In genomic region chr7:47648301-47648900, GRCh38 we compare ENCODE assay signal across 13 cellular contexts.
DNase-seq lines count a peak whose midpoint lies in the region; ATAC-seq and TF ChIP-seq lines count a peak whose summit lies in the region.
"Had no signal": no experiment of that assay in that cellular context is flagged by ENCODE, and none has a peak within 500 bp of the region (broad histone marks: within the 10 kb centered on the region; RNA-seq: fewer than 3 reads in every experiment).

No MANE protein-coding gene starts in this region.

- peaks cover 2% of the 10 kb centered on the region for H3K36me3 Mint-ChIP-seq in activated naive CD4-positive, alpha-beta T cell treated with anti-CD3 and anti-CD28 coated beads, Interleukin-2, amount 10 ng/mL, durations not matched to agents 7 days and 5 days
- peaks cover 4 to 7% (median 5%) of the 10 kb centered on the region in 3 donors for H3K36me3 Mint-ChIP-seq in immature natural killer cell

- peak overlapping the region; percentile 5 for H3K27ac Mint-ChIP-seq in activated naive CD4-positive, alpha-beta T cell treated with anti-CD3 and anti-CD28 coated beads, Interleukin-2, amount 10 ng/mL, durations not matched to agents 7 days and 5 days
- peak overlapping the region in 5 of 6 donors; percentile 9 to 90 (median 70) for H3K27ac Mint-ChIP-seq in immature natural killer cell

- H3K27ac ChIP-seq in spleen = peak overlapping the region in 5 of 8 donors; percentile 67 to 83 (median 74)

- no peak for ATAC-seq in GM19023 (IDR thresholded peaks at IDR 0.05; ENCODE audit: unreplicated experiment)

- H3K9me3 Mint-ChIP-seq in activated naive CD4-positive, alpha-beta T cell treated with anti-CD3 and anti-CD28 coated beads, Interleukin-2, amount 10 ng/mL, durations not matched to agents 7 days and 5 days = peaks cover 13% of the 10 kb centered on the region
- peaks cover 4 to 17% (median 9%) of the 10 kb centered on the region in 6 donors for H3K9me3 Mint-ChIP-seq in immature natural killer cell

- TF ChIP-seq POLR2A in spleen (IDR thresholded peaks at IDR 0.05) = no peak

- peaks cover 0 to 12% (median 8%) of the 10 kb centered on the region in 8 donors for H3K9me3 ChIP-seq in spleen
- H3K9me3 ChIP-seq: upper lobe of left lung had no signal

- no peaks in the 10 kb centered on the region for H3K36me3 ChIP-seq in spleen
- H3K36me3 ChIP-seq: upper lobe of left lung had no signal

- peaks cover 16% of the 10 kb centered on the region for H3K4me1 Mint-ChIP-seq in activated naive CD4-positive, alpha-beta T cell treated with anti-CD3 and anti-CD28 coated beads, Interleukin-2, amount 10 ng/mL, durations not matched to agents 7 days and 5 days
- H3K4me1 Mint-ChIP-seq in immature natural killer cell = peaks cover 31 to 42% of the 10 kb centered on the region in 2 donors

- H3K27me3 Mint-ChIP-seq in activated naive CD4-positive, alpha-beta T cell treated with anti-CD3 and anti-CD28 coated beads, Interleukin-2, amount 10 ng/mL, durations not matched to agents 7 days and 5 days = peaks cover under 1% of the 10 kb centered on the region
- peaks cover 0 to 6% (median 0%) of the 10 kb centered on the region in 3 donors for H3K27me3 Mint-ChIP-seq in immature natural killer cell (ENCODE audit: low read depth in 3 of 3)
- H3K27me3 Mint-ChIP-seq: activated naive CD8-positive, alpha-beta T cell treated with anti-CD3 and anti-CD28 coated beads for 36 hours had no signal

- peaks cover 11 to 35% (median 21%) of the 10 kb centered on the region in 6 donors for H3K4me1 ChIP-seq in spleen

- no peaks in the 10 kb centered on the region for H3K27me3 ChIP-seq in spleen (replicated peaks in 1 of 7)
- H3K27me3 ChIP-seq: upper lobe of left lung had no signal

- no peak for TF ChIP-seq CTCF in spleen (IDR thresholded peaks at IDR 0.05 in 8 of 11, conservative IDR thresholded peaks at IDR 0.05 in 3 of 11)

- H3K4me3 ChIP-seq in spleen = no peak overlapping the region
- H3K4me3 ChIP-seq: upper lobe of left lung had no signal

- intact Hi-C loops in spleen (cut with DNase I; ENCODE audit: low total_unique reads) = no loop called here

- no peak for DNase-seq in activated naive CD4-positive, alpha-beta T cell treated with anti-CD3 and anti-CD28 coated beads, Interleukin-2, amount 10 ng/mL, durations not matched to agents 7 days and 5 days
- DNase-seq in activated naive CD4-positive, alpha-beta T cell treated with anti-CD3 and anti-CD28 coated beads, Interleukin-2, amount 50 U/mL, for 16 hours = no peak
- peak; percentile 99 for DNase-seq in amniotic epithelial cell (ENCODE audit: low read depth)
- DNase-seq in immature natural killer cell = no peak
- DNase-seq in spleen = no peak
- no peak for DNase-seq in LoVo (ENCODE audit: low spot score)
- no peak for DNase-seq in medulla oblongata (ENCODE audit: extremely low spot score)
- DNase-seq: activated naive CD8-positive, alpha-beta T cell treated with anti-CD3 and anti-CD28 coated beads for 36 hours; effector CD4-positive, alpha-beta T cell; mesendoderm; NCI-H2081; upper lobe of left lung had no signal

- CTCF ChIA-PET in activated naive CD4-positive, alpha-beta T cell treated with anti-CD3 and anti-CD28 coated beads, Interleukin-2, amount 10 ng/mL, durations not matched to agents 7 days and 5 days (lab: Charles Lee) = no interaction called here

- WGBS in spleen, 5 donors = 53 to 64% (median 57%) methylated on average over 7 of the region's 7 CpGs

- no peak overlapping the region for H3K4me3 Mint-ChIP-seq in activated naive CD4-positive, alpha-beta T cell treated with anti-CD3 and anti-CD28 coated beads, Interleukin-2, amount 10 ng/mL, durations not matched to agents 7 days and 5 days
- peak overlapping the region in 2 of 5 donors; percentile 3 to 21 for H3K4me3 Mint-ChIP-seq in immature natural killer cell
- H3K4me3 Mint-ChIP-seq: activated naive CD8-positive, alpha-beta T cell treated with anti-CD3 and anti-CD28 coated beads for 36 hours had no signal
